26 cellular contexts compared by ENCODE assay signal in the genomic region with DNA sequence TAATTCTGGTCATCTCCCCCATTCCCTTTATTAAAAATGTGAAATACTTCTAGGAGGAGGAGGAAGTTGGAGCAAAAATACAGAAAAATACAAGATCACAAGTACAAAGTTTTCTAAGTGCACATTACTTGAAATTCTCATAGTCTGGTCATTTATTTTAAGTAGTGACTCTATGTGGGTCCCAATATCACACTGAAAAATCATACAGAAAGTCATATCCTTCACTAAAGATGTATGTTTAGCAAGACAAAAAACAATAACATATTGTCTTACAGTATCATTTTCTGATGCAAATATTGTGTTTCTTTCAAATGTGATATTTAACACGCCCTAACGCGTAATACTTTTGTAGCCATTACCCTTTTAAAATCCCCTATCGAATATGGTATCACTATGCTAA. TPM values are rescaled to one million over a fixed set of nuclear protein-coding genes. Genes with fewer than 3 reads are reported as not detected.
"Had no signal": no experiment of that assay in that cellular context is flagged by ENCODE, and none has a peak within 500 bp of the region (broad histone marks: within the 10 kb centered on the region; RNA-seq: fewer than 3 reads in every experiment).

No MANE protein-coding gene starts in this region.

- ATAC-seq: activated T-cell treated with anti-CD3 and anti-CD28 coated beads, Interleukin-2, amount 50 U/mL, for 4 hours had no signal

- H3K9me3 ChIP-seq: SJCRH30, SK-N-SH had no signal

- H3K27ac Mint-ChIP-seq: activated CD4-positive, alpha-beta memory T cell treated with anti-CD3 and anti-CD28 coated beads for 36 hours; activated CD4-positive, alpha-beta T cell treated with anti-CD3 and anti-CD28 coated beads, Interleukin-2, amount 10 ng/mL, durations not matched to agents 7 days and 5 days; activated naive CD4-positive, alpha-beta T cell treated with anti-CD3 and anti-CD28 coated beads for 36 hours; activated naive CD8-positive, alpha-beta T cell treated with anti-CD3 and anti-CD28 coated beads for 36 hours had no signal

- H3K9ac ChIP-seq: SK-N-SH had no signal

- H3K27ac ChIP-seq: SJCRH30, VCaP had no signal

- H3K9me3 Mint-ChIP-seq: activated CD4-positive, alpha-beta memory T cell treated with anti-CD3 and anti-CD28 coated beads for 36 hours; activated CD4-positive, alpha-beta T cell treated with anti-CD3 and anti-CD28 coated beads, Interleukin-2, amount 10 ng/mL, durations not matched to agents 7 days and 5 days; activated naive CD4-positive, alpha-beta T cell treated with anti-CD3 and anti-CD28 coated beads for 36 hours; activated T-cell treated with anti-CD3 and anti-CD28 coated beads, Interleukin-2, amount 50 U/mL, for 4 hours had no signal

- H3K36me3 Mint-ChIP-seq: activated CD4-positive, alpha-beta memory T cell treated with anti-CD3 and anti-CD28 coated beads for 36 hours; activated naive CD8-positive, alpha-beta T cell treated with anti-CD3 and anti-CD28 coated beads for 36 hours had no signal

- H3K4me3 Mint-ChIP-seq: activated CD4-positive, alpha-beta memory T cell treated with anti-CD3 and anti-CD28 coated beads for 36 hours; activated CD4-positive, alpha-beta T cell treated with anti-CD3 and anti-CD28 coated beads, Interleukin-2, amount 10 ng/mL, durations not matched to agents 7 days and 5 days; activated naive CD4-positive, alpha-beta T cell treated with anti-CD3 and anti-CD28 coated beads for 36 hours; activated naive CD8-positive, alpha-beta T cell treated with anti-CD3 and anti-CD28 coated beads for 36 hours; activated T-cell treated with anti-CD3 and anti-CD28 coated beads, Interleukin-2, amount 50 U/mL, for 4 hours had no signal

- DNase-seq: activated CD4-positive, alpha-beta memory T cell treated with anti-CD3 and anti-CD28 coated beads for 36 hours; activated CD4-positive, alpha-beta T cell treated with anti-CD3 and anti-CD28 coated beads, Interleukin-2, amount 10 ng/mL, durations not matched to agents 7 days and 5 days; activated CD4-positive, CD25-positive, alpha-beta regulatory T cell; activated CD8-positive, alpha-beta memory T cell treated with anti-CD3 and anti-CD28 coated beads for 24 hours; activated gamma-delta T cell; activated naive CD4-positive, alpha-beta T cell treated with anti-CD3 and anti-CD28 coated beads for 36 hours; activated naive CD8-positive, alpha-beta T cell treated with anti-CD3 and anti-CD28 coated beads for 36 hours; activated T-cell treated with anti-CD3 and anti-CD28 coated beads, Interleukin-2, amount 50 U/mL, for 4 hours; caudate nucleus; KG1; NCI-H1048; NCI-H146; NCI-H187 treated with DMSO at 0.1 percent for 48 hours; NCI-H2081 treated with DMSO at 0.1 percent for 48 hours; NCI-H2171; NCI-H2227 treated with DMSO at 0.1 percent for 48 hours; NCI-H446 treated with DMSO at 0.1 percent for 48 hours; NCI-H524 treated with DMSO at 0.1 percent for 48 hours; NCI-H748 treated with DMSO at 0.1 percent for 48 hours; SJCRH30; SK-N-SH; T-helper 1 cell had no signal

- H3K27me3 ChIP-seq: SJCRH30 had no signal

- H3K4me1 ChIP-seq: SJCRH30 had no signal

- H3K36me3 ChIP-seq: SJCRH30 had no signal

- H3K4me2 ChIP-seq: SK-N-SH had no signal

- H3K4me3 ChIP-seq: SJCRH30 had no signal

RNA-seq across cellular contexts. Expression of gene ALDH1A2, which starts 2.5 kb away (rescaled TPM):
- total RNA-seq: activated CD4-positive, alpha-beta T cell treated with anti-CD3 and anti-CD28 coated beads, Interleukin-2, amount 10 ng/mL, durations not matched to agents 7 days and 5 days; activated naive CD4-positive, alpha-beta T cell treated with anti-CD3 and anti-CD28 coated beads for 36 hours; OCI-LY7; RPMI7951; T-helper 2 cell treated with Interferon-gamma antibody and Interleukin-4, amounts not matched to agents 100 ng/mL and 5 ng/mL, for 36 hours had no signal
- polyA plus RNA-seq: SK-N-SH had no signal
